In the genomic region with DNA sequence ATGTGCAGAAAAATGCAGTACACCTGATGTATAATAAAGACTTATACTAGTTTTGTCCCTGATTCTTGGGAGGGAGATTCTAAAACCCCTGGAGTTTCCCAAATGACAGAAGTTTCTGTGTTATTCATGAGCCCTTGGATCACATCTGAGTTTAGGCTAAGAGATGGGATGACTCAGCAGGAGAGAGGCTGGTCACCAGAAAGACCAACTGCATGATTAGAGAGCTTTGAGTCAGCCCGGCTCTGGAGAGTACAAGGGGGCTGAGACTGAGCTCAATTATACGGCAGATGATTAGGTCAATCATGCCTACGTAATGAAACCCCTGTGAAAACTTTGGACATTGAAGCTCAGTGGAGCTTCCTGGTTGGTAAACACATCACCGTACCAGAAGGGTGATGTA, we compare ENCODE assay signal across 9 cellular contexts.
DNase-seq lines count a peak whose midpoint lies in the region; ATAC-seq and TF ChIP-seq lines count a peak whose summit lies in the region.
"Had no signal": no experiment of that assay in that cellular context is flagged by ENCODE, and none has a peak within 500 bp of the region (broad histone marks: within the 10 kb centered on the region; RNA-seq: fewer than 3 reads in every experiment).

No MANE protein-coding gene starts in this region.

- 21% methylated on average over 4 of the region's 4 CpGs for WGBS in smooth muscle cell (ENCODE audit: low lambda C conversion rate)

- H3K9ac ChIP-seq in smooth muscle cell (ENCODE audit: low read depth): no peak overlapping the region
- H3K9ac ChIP-seq: KMS-11 had no signal

- H2AFZ ChIP-seq in smooth muscle cell (ENCODE audit: low read depth): no peak overlapping the region

- H3K79me2 ChIP-seq in smooth muscle cell (ENCODE audit: low read depth): no peaks in the 10 kb centered on the region

- H3K4me1 ChIP-seq in foreskin keratinocyte (peaks cover 14% of the 10 kb centered on the region), smooth muscle cell (ENCODE audit: low read depth) (peaks cover 6% of the 10 kb centered on the region)

- no peaks in the 10 kb centered on the region for H3K9me3 ChIP-seq in smooth muscle cell (replicated peaks; ENCODE audit: low read depth)

- peak; percentile 8 for DNase-seq in H7
- peak; percentile 73 for DNase-seq in SW480 (ENCODE audit: low spot score)
- peak; percentile 76 to 86 for DNase-seq in foreskin keratinocyte
- DNase-seq in smooth muscle cell (lab: John Stamatoyannopoulos, UW; ENCODE audit: unreplicated experiment): no peak
- no peak for DNase-seq in stimulated activated CD4-positive, alpha-beta T cell treated with anti-CD3 and anti-CD28 coated beads, Interleukin-4, amount 100 ng/mL, for 4 hours
- DNase-seq in occipital lobe (lab: John Stamatoyannopoulos, UW): no peak
- DNase-seq in T-helper 2 cell: no peak
- DNase-seq: activated CD8-positive, alpha-beta memory T cell treated with anti-CD3 and anti-CD28 coated beads for 24 hours had no signal

- H3K4me2 ChIP-seq in smooth muscle cell: peak overlapping the region; percentile 7
- H3K4me2 ChIP-seq: KMS-11 had no signal

- no peaks in the 10 kb centered on the region for H3F3A ChIP-seq in smooth muscle cell (ENCODE audit: low read depth)

- H3K4me3 ChIP-seq in H7 (ENCODE audit: insufficient read depth, low read depth, low read length) (no peak overlapping the region), smooth muscle cell (no peak overlapping the region)

- TF ChIP-seq CTCF in foreskin keratinocyte (conservative IDR thresholded peaks at IDR 0.05) (no peak), smooth muscle cell (IDR thresholded peaks at IDR 0.05; ENCODE audit: borderline replicate concordance, insufficient read depth, poor library complexity, severe bottlenecking) (no peak)

- H3K27me3 ChIP-seq in H7 (ENCODE audit: control insufficient read depth, insufficient read depth, low read length) (no peaks in the 10 kb centered on the region), foreskin keratinocyte (no peaks in the 10 kb centered on the region), smooth muscle cell (ENCODE audit: low read depth) (no peaks in the 10 kb centered on the region)

- H3K27ac ChIP-seq in foreskin keratinocyte (peak overlapping the region; percentile 79), smooth muscle cell (ENCODE audit: low read depth) (peak overlapping the region; percentile 59)
- H3K27ac ChIP-seq: KMS-11 had no signal

- H4K20me1 ChIP-seq in smooth muscle cell (ENCODE audit: low read depth): no peaks in the 10 kb centered on the region

- no peaks in the 10 kb centered on the region; the same call in 1 of the 2 replicates for H3K36me3 ChIP-seq in H7 (replicated peaks; ENCODE audit: control insufficient read depth, insufficient read depth, low read length)
- no peaks in the 10 kb centered on the region for H3K36me3 ChIP-seq in smooth muscle cell (ENCODE audit: low read depth)

- ATAC-seq in foreskin keratinocyte: peak; percentile 92

Comparison
In these comparisons a context has a peak if more than half of its experiments do, and no peak if none do; other contexts are left out.
1. DNase-seq: peak in H7 (single experiment), SW480 (single experiment) and foreskin keratinocyte (2 of 2); none in smooth muscle cell (single experiment), stimulated activated CD4-positive, alpha-beta T cell treated with anti-CD3 and anti-CD28 coated beads, Interleukin-4, amount 100 ng/mL, for 4 hours (0 of 2), occipital lobe (single experiment) and T-helper 2 cell (0 of 5).